Comparison of ENCODE assay signal across 21 cellular contexts in the genomic region with DNA sequence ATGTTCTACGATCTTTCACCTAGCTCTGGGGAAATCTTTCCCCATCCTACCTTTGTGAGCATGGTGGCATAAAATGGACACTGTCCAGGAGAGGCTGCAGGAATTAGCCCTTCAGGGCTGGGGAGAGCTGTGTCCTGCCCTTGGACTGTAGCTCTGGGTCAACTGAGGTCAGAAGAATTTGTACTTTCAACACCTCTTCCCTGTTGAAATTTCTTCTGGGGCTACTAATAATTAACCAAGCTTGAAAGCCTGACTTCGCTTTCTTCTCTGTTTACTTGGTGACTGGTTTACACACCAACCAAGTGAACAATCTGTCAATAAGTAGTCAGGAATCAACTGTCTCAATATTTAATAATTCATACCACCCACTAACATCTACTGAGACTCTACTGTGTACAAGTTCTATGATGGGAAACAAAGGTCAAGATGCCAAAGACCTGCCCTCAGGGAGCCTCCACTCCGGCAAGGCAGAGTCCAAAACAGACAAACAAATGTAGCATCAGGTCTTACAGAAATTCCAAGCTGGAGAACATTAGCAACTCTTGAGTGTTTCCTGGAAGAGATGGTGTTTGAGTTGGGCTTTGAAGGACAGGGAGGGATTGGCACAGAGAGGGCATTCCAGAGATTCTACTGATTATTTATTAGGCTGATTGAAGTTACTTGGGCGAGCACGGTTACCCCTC.
DNase-seq lines count a peak whose midpoint lies in the region; ATAC-seq, FAIRE-seq and TF ChIP-seq lines count a peak whose summit lies in the region.
"Had no signal": no experiment of that assay in that cellular context is flagged by ENCODE, and none has a peak within 500 bp of the region (broad histone marks: within the 10 kb centered on the region; RNA-seq: fewer than 3 reads in every experiment).

No MANE protein-coding gene starts in this region.

- WGBS in mesodermal cell (ENCODE audit: insufficient coverage in 2 of 2), 2 experiments = 94 to 100% methylated on average over 1 to 3 of the region's 5 CpGs
- WGBS in suprapubic skin = 48% methylated on average over 5 of the region's 5 CpGs

- FAIRE-seq in H54 (lab: Jason Lieb, UNC) = no peak
- FAIRE-seq: D721Med, G401.6, GM12891 had no signal

- DNase-seq in cardiac muscle cell (ENCODE audit: low read depth in 1 of 2, low spot score in 1 of 2) = peak in 1 of 2 donors; percentile 36
- DNase-seq in suprapubic skin (ENCODE audit: low spot score in 2 of 2) = no peak
- no peak for DNase-seq in effector memory CD4-positive, alpha-beta T cell
- DNase-seq in H54 (ENCODE audit: insufficient read length, low spot score) = no peak
- DNase-seq in MM.1S = no peak
- DNase-seq: activated CD4-positive, CD25-positive, alpha-beta regulatory T cell treated with anti-CD3 and anti-CD28 coated beads, Interleukin-2, amount 50 U/mL, for 72 hours; activated effector memory CD4-positive, alpha-beta T cell treated with Interleukin-2 at 50 U/mL for 16 hours; amygdala; H9; hippocampal formation; Karpas-422; naive B cell; NCI-H2171; PC-9 had no signal

- H3K9me3 ChIP-seq in cardiac muscle cell (ENCODE audit: low read depth) (no peaks in the 10 kb centered on the region), mesodermal cell (ENCODE audit: control insufficient read depth, low read length) (no peaks in the 10 kb centered on the region), suprapubic skin (no peaks in the 10 kb centered on the region), MM.1S (replicated peaks; ENCODE audit: insufficient read depth, low read length) (no peaks in the 10 kb centered on the region)
- H3K9me3 ChIP-seq in effector memory CD4-positive, alpha-beta T cell (ENCODE audit: control insufficient read depth, low read length) = no peaks in the 10 kb centered on the region
- H3K9me3 ChIP-seq: prostate gland had no signal

- H3K4me2 ChIP-seq in MM.1S (ENCODE audit: low read depth, low read length) = no peak overlapping the region
- H3K4me2 ChIP-seq: PC-9 had no signal

- H3K9me2 ChIP-seq in MM.1S (replicated peaks; ENCODE audit: insufficient read depth, low read length) = no peaks in the 10 kb centered on the region

- no peak overlapping the region for H3K9ac ChIP-seq in MM.1S (ENCODE audit: low read length)

- no peak for TF ChIP-seq EP300 in suprapubic skin (IDR thresholded peaks at IDR 0.05)

- no peaks in the 10 kb centered on the region for H3K36me3 ChIP-seq in cardiac muscle cell
- H3K36me3 ChIP-seq in mesodermal cell (ENCODE audit: control insufficient read depth, insufficient read depth, low read length) = no peaks in the 10 kb centered on the region
- H3K36me3 ChIP-seq in suprapubic skin = no peaks in the 10 kb centered on the region
- H3K36me3 ChIP-seq in effector memory CD4-positive, alpha-beta T cell (ENCODE audit: control insufficient read depth, insufficient read depth, low read length) = no peaks in the 10 kb centered on the region
- H3K36me3 ChIP-seq in MM.1S (replicated peaks; ENCODE audit: insufficient read depth, low read length) = no peaks in the 10 kb centered on the region
- H3K36me3 ChIP-seq: prostate gland had no signal

- H3K27ac ChIP-seq in cardiac muscle cell (peak overlapping the region; percentile 57), mesodermal cell (ENCODE audit: low read depth, low read length, severe bottlenecking) (peak overlapping the region; percentile 76), suprapubic skin (peak overlapping the region; percentile 19), MM.1S (ENCODE audit: low read length) (no peak overlapping the region)
- H3K27ac ChIP-seq in effector memory CD4-positive, alpha-beta T cell (ENCODE audit: insufficient read depth, low read length, poor library complexity, severe bottlenecking) = no peak overlapping the region
- H3K27ac ChIP-seq: PC-9, prostate gland had no signal

- TF ChIP-seq CTCF in cardiac muscle cell (IDR thresholded peaks at IDR 0.05; ENCODE audit: low read depth, low read length) (no peak), suprapubic skin (IDR thresholded peaks at IDR 0.05) (no peak), MM.1S (IDR thresholded peaks at IDR 0.05; ENCODE audit: low read length) (no peak)

- H3K4me1 ChIP-seq in cardiac muscle cell (ENCODE audit: low read depth) = peaks cover 17% of the 10 kb centered on the region
- H3K4me1 ChIP-seq in mesodermal cell (ENCODE audit: control insufficient read depth, insufficient read depth, low read length, poor library complexity, severe bottlenecking) = no peaks in the 10 kb centered on the region
- H3K4me1 ChIP-seq in suprapubic skin = peaks cover 7% of the 10 kb centered on the region
- no peaks in the 10 kb centered on the region for H3K4me1 ChIP-seq in effector memory CD4-positive, alpha-beta T cell (ENCODE audit: control insufficient read depth, insufficient read depth, low read length, poor library complexity, severe bottlenecking)
- H3K4me1 ChIP-seq in MM.1S (ENCODE audit: low read length) = no peaks in the 10 kb centered on the region
- H3K4me1 ChIP-seq: prostate gland had no signal

- H2AFZ ChIP-seq in MM.1S (ENCODE audit: low read length) = no peak overlapping the region
- H2AFZ ChIP-seq: PC-9 had no signal

- H3K27me3 ChIP-seq in cardiac muscle cell (no peaks in the 10 kb centered on the region), suprapubic skin (no peaks in the 10 kb centered on the region), MM.1S (replicated peaks; ENCODE audit: insufficient read depth, low read length) (no peaks in the 10 kb centered on the region)
- H3K27me3 ChIP-seq in effector memory CD4-positive, alpha-beta T cell (replicated peaks; ENCODE audit: control insufficient read depth, insufficient read depth, low read length, poor library complexity, severe bottlenecking) = no peaks in the 10 kb centered on the region

- ATAC-seq in GM19438 (IDR thresholded peaks at IDR 0.05; ENCODE audit: low read depth, unreplicated experiment) (peak; percentile 57), HG03159 (IDR thresholded peaks at IDR 0.05; ENCODE audit: unreplicated experiment) (no peak)

- H3K79me2 ChIP-seq in MM.1S (ENCODE audit: low read length) = no peaks in the 10 kb centered on the region

- H3K4me3 ChIP-seq in cardiac muscle cell (no peak overlapping the region), mesodermal cell (ENCODE audit: extremely low read depth, insufficient read depth, low read length, poor library complexity, severe bottlenecking) (no peak overlapping the region), suprapubic skin (no peak overlapping the region), MM.1S (ENCODE audit: low read length) (no peak overlapping the region)
- no peak overlapping the region for H3K4me3 ChIP-seq in effector memory CD4-positive, alpha-beta T cell (ENCODE audit: insufficient read depth, low read depth, low read length, poor library complexity, severe bottlenecking)
- H3K4me3 ChIP-seq: PC-9, prostate gland had no signal

- no peaks in the 10 kb centered on the region for H4K20me1 ChIP-seq in MM.1S (ENCODE audit: insufficient read depth, low read length)

- TF ChIP-seq POLR2A in suprapubic skin (IDR thresholded peaks at IDR 0.05) (no peak), H54 (IDR thresholded peaks at IDR 0.05; ENCODE audit: low read depth, low read length) (no peak)

- no peaks in the 10 kb centered on the region for H3F3A ChIP-seq in MM.1S (ENCODE audit: insufficient read depth, low read length)

Comparison
In these comparisons a context has a peak if more than half of its experiments do, and no peak if none do; other contexts are left out.
1. H3K27ac ChIP-seq: peak in cardiac muscle cell (single experiment), mesodermal cell (single experiment) and suprapubic skin (single experiment); none in effector memory CD4-positive, alpha-beta T cell (single experiment) and MM.1S (single experiment).